In genomic region chr17:21163101-21163500, GRCh38 we compare ENCODE assay signal across 1 cellular context.
TF ChIP-seq lines count a peak whose summit lies in the region.

No MANE protein-coding gene starts in this region.

TF ChIP-seq in GM23338, 12 proteins besides CTCF, POLR2A, EP300 and RAD21 (continued from another document):
- no peak for TF ChIP-seq ZNF462 (CRISPR knock-in tag; IDR thresholded peaks at IDR 0.05)
- no peak for TF ChIP-seq EZH2phosphoT487 (IDR thresholded peaks at IDR 0.05; ENCODE audit: unreplicated experiment)
- no peak for TF ChIP-seq STAT1 (IDR thresholded peaks at IDR 0.05; ENCODE audit: unreplicated experiment)
- TF ChIP-seq JUNB (IDR thresholded peaks at IDR 0.05; ENCODE audit: unreplicated experiment): no peak
